Comparison of ENCODE assay signal across 8 cellular contexts in the genomic region with DNA sequence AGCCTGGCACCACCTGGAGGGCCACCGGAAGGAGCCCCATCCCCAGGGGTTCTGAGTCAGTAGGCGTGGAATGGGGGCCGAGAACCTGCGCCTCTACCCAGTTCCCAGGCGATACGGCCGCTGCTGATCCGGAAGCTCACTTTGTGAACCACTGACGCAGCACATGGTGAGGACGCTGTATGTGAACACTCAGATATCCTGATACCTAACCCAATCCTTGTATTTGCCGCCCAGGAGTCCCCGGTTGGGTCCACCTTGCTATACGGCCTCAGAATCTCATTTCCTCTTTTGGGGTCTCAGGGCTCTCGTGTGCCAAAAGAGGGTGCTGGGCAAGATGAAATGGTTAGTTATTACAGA. TPM values are rescaled to one million over a fixed set of nuclear protein-coding genes. Genes with fewer than 3 reads are reported as not detected.
DNase-seq lines count a peak whose midpoint lies in the region; ATAC-seq, FAIRE-seq and TF ChIP-seq lines count a peak whose summit lies in the region.

No MANE protein-coding gene starts in this region.

- TF ChIP-seq CTCF in AG04450 (IDR thresholded peaks at IDR 0.05; ENCODE audit: low read depth, low read length) (no peak), K562 (IDR thresholded peaks at IDR 0.05 in 2 of 3, conservative IDR thresholded peaks at IDR 0.05 in 1 of 3; ENCODE audit: insufficient read depth in 2 of 3, low read depth in 1 of 3, low read length in 3 of 3) (no peak), liver (IDR thresholded peaks at IDR 0.05; ENCODE audit: low read depth, low read length, missing input control) (no peak)

- peaks cover 2% of the 10 kb centered on the region for H3K27me3 ChIP-seq in AG04450 (ENCODE audit: control insufficient read depth, insufficient read depth, low read length)
- H3K27me3 ChIP-seq in K562 (ENCODE audit: control insufficient read depth in 2 of 2, insufficient read depth in 2 of 2, low read length in 2 of 2), result no peaks in the 10 kb centered on the region
- H3K27me3 ChIP-seq in liver (ENCODE audit: control insufficient read depth in 4 of 4, insufficient read depth in 4 of 4, low read length in 3 of 4), result no peaks in the 10 kb centered on the region

- H3K9me1 ChIP-seq in K562 (ENCODE audit: control insufficient read depth, insufficient read depth, low read length), result no peaks in the 10 kb centered on the region

- H3K36me3 ChIP-seq in K562 (ENCODE audit: control insufficient read depth, insufficient read depth, low read length) (peaks cover 26% of the 10 kb centered on the region), liver (ENCODE audit: control insufficient read depth in 4 of 4, insufficient read depth in 3 of 4, low read depth in 1 of 4, low read length in 3 of 4) (peaks cover 5 to 14% (median 9%) of the 10 kb centered on the region in 4 donors)

- CTCF ChIA-PET in AG04450 (lab: Charles Lee) (interaction anchor here (1.0 to 2.7 kb wide), 13 partner anchors 10 to 402 kb away, joined by 3 to 27 read pairs (median 6); no protein-coding TSS in a partner anchor), K562 (lab: Yijun Ruan, JAX; ENCODE audit: low intra/inter-chr PET ratio) (interaction anchor here (0.5 to 0.6 kb wide), 2 partner anchors 29 to 116 kb away, joined by 3 to 4 read pairs; no protein-coding TSS in a partner anchor)

- H3K4me1 ChIP-seq in K562 (replicated peaks in 1 of 2; ENCODE audit: control insufficient read depth in 2 of 2, insufficient read depth in 2 of 2, low read length in 2 of 2) (peaks cover 8 to 15% of the 10 kb centered on the region in 2 experiments), liver (ENCODE audit: control insufficient read depth in 4 of 4, insufficient read depth in 4 of 4, low read length in 3 of 4) (peaks cover 0 to 24% (median 17%) of the 10 kb centered on the region in 4 donors)

- H3K4me3 ChIP-seq in AG04450 (ENCODE audit: low read depth, low read length) (peak overlapping the region; percentile 37; the same call in 1 of the 2 replicates), K562 (peak overlapping the region; percentile 98; the same call in 1 of the 2 replicates), liver (ENCODE audit: low read depth in 1 of 3, low read length in 3 of 3) (peak overlapping the region; percentile 10 to 20 (median 15))

- TF ChIP-seq RAD21 in K562 (CRISPR knock-in tag; conservative IDR thresholded peaks at IDR 0.05 in 1 of 2, IDR thresholded peaks at IDR 0.05 in 1 of 2) (no peak), liver (IDR thresholded peaks at IDR 0.05) (no peak)

- BruUV-seq in K562 (replicated peaks; lab: Mats Ljungman, UMichigan), result TSS peak; percentile 96

- H3K27ac ChIP-seq in AG04450 (ENCODE audit: low read depth, low read length), result peak overlapping the region; percentile 32
- peak overlapping the region; percentile 89 for H3K27ac ChIP-seq in K562 (ENCODE audit: extremely low read depth, low read depth, low read length)
- peak overlapping the region; percentile 67 to 86 for H3K27ac ChIP-seq in liver (ENCODE audit: low read depth in 1 of 2, low read length in 2 of 2)

- TF ChIP-seq EP300 in K562 (IDR thresholded peaks at IDR 0.05; ENCODE audit: low read length), result no peak

- TF ChIP-seq POLR2A in Raji (IDR thresholded peaks at IDR 0.05; ENCODE audit: insufficient read depth, low read depth, low read length) (0 out of 2 replicates have a peak, but pooled peaks have one; percentile 29), K562 (conservative IDR thresholded peaks at IDR 0.05) (no peak)

- H4K20me1 ChIP-seq in K562 (replicated peaks; ENCODE audit: control insufficient read depth, insufficient read depth, low read length), result peaks cover 7% of the 10 kb centered on the region; the same call in 1 of the 2 replicates

- H3K9me3 ChIP-seq in AG04450 (ENCODE audit: control insufficient read depth, insufficient read depth, low read length), result peaks cover 4% of the 10 kb centered on the region; the same call in 1 of the 2 replicates
- no peaks in the 10 kb centered on the region for H3K9me3 ChIP-seq in K562 (replicated peaks; ENCODE audit: control insufficient read depth, insufficient read depth, low read depth, low read length)
- H3K9me3 ChIP-seq in liver (ENCODE audit: control insufficient read depth in 4 of 4, low read length in 3 of 4), result no peaks in the 10 kb centered on the region

- intact Hi-C loops in K562 (cut with micrococcal nuclease), result no loop called here

- DNase-seq in AG04450 (ENCODE audit: low read depth, low spot score) (no peak), K562 (ENCODE audit: extremely low read depth in 1 of 4, low spot score in 3 of 4) (peak in 3 of 4 experiments; percentile 24 to 59 (median 28)), foreskin melanocyte (no peak)
- peak; percentile 20 to 36 for DNase-seq in stimulated activated CD8-positive, alpha-beta memory T cell treated with anti-CD3 and anti-CD28 coated beads, Interleukin-7, amount 100 ng/mL, for 4 hours (ENCODE audit: low read depth in 2 of 2)

- no peak for FAIRE-seq in K562 (lab: Jason Lieb, UNC)

- POLR2A ChIA-PET in AG04450 (lab: Yijun Ruan, JAX) (interaction anchor here (0.7 to 1.6 kb wide), 7 partner anchors 9 to 150 kb away, joined by 3 to 10 read pairs (median 4); no protein-coding TSS in a partner anchor), K562 (lab: Yijun Ruan, JAX) (interaction anchor here (0.7 to 3.2 kb wide), 10 partner anchors 12 to 281 kb away, joined by 3 to 18 read pairs (median 4); a partner anchor contains a TSS)

- in situ Hi-C loops in K562 (cut with MboI), result loop anchor here (5.0 kb wide), 1 partner anchor 48 kb away; no protein-coding TSS in a partner anchor

- 46% methylated on average over 14 of the region's 14 CpGs for WGBS in K562 (ENCODE audit: insufficient coverage, low coverage, missing lambda C conversion rate)
- WGBS in liver, result 59% methylated on average over 14 of the region's 14 CpGs

- peak; percentile 41 for ATAC-seq in GM18907 (IDR thresholded peaks at IDR 0.05; ENCODE audit: unreplicated experiment)
- peak; percentile 22 for ATAC-seq in HG03103 (IDR thresholded peaks at IDR 0.05; ENCODE audit: low read depth, unreplicated experiment)
- ATAC-seq in K562, result peak; percentile 11; the same call in 2 of the 3 replicates

- peak overlapping the region; percentile 94 for H3K4me2 ChIP-seq in K562 (ENCODE audit: insufficient read depth, low read length)

- H2AFZ ChIP-seq in K562 (ENCODE audit: low read depth, low read length), result peak overlapping the region; percentile 100

- H3K9ac ChIP-seq in K562 (ENCODE audit: insufficient read depth in 1 of 2, low read depth in 2 of 2, low read length in 2 of 2) (peak overlapping the region; percentile 87), liver (ENCODE audit: low read depth in 1 of 2, low read length in 2 of 2) (peak overlapping the region; percentile 31 to 61)

- peaks cover 31% of the 10 kb centered on the region for H3K79me2 ChIP-seq in K562 (ENCODE audit: control insufficient read depth, insufficient read depth, low read length)

RNA-seq across cellular contexts. Expression of a gene that starts 0.6 kb away (rescaled TPM):
- polyA plus RNA-seq in AG04450 (2011; rRNA removed) (125 and 151 TPM in 2 replicates), K562 (2011; rRNA removed) (155 and 198 TPM in 2 replicates), K562 (2014; fragmentation: Illumina TruSeq; extraction: Trizol) (103 and 118 TPM in 2 replicates), K562 (2014; fragmentation: Nextera tagmentation; extraction: Ambion mirVana) (10 to 100 TPM; 26.5 to 41.9 TPM), K562 (2014; rRNA removed) (160 and 170 TPM in 2 replicates), liver (100 to 1,000 TPM; 167 to 170 TPM)
- 31.6 and 47.3 TPM in 2 replicates for polyA minus RNA-seq in AG04450 (2011; rRNA and poly(A)+ RNA removed)
- 57.8 and 77.5 TPM in 2 replicates for total RNA-seq in K562 (2011; cell fraction: chromatin; rRNA removed; ENCODE audit: low replicate concordance)
- total RNA-seq in K562 (2011; cell fraction: nucleolus; rRNA removed), result 69.7 and 82.4 TPM in 2 replicates
- total RNA-seq in K562 (2011; cell fraction: nucleoplasm; rRNA removed), result 92.3 and 125 TPM in 2 replicates
- total RNA-seq in K562 (2014; rRNA removed) (135 and 141 TPM in 2 replicates), K562 (2014; rRNA removed; fragmentation: Illumina TruSeq; extraction: Trizol) (151 and 169 TPM in 2 replicates), K562 (2015; rRNA removed; fragmentation: Illumina TruSeq; extraction: Trizol) (112 and 119 TPM in 2 replicates), K562 (2021) (134 and 144 TPM in 2 replicates), liver (10 to 100 TPM; 58.9 to 83.5 TPM)
- polyA plus RNA-seq in K562 (2011; cell fraction: cytosol; rRNA removed), result 141 and 162 TPM in 2 replicates
- polyA plus RNA-seq in K562 (2011; cell fraction: nucleus; rRNA removed), result 76.1 and 88.4 TPM in 2 replicates
- 131 and 132 TPM in 2 replicates for polyA plus RNA-seq in K562 (2012)
- polyA minus RNA-seq in K562 (2011; rRNA and poly(A)+ RNA removed), result 74.3 and 86.9 TPM in 2 replicates
- polyA minus RNA-seq in K562 (2011; cell fraction: cytosol; rRNA and poly(A)+ RNA removed), result 42.4 and 44.9 TPM in 2 replicates
- 10.0 and 15.3 TPM in 2 replicates for polyA minus RNA-seq in K562 (2011; cell fraction: nucleus; rRNA and poly(A)+ RNA removed)

RNA-seq across cellular contexts. Expression of a gene that starts 31.5 kb away (rescaled TPM):
- polyA plus RNA-seq in AG04450 (2011; rRNA removed) (12.2 TPM in 2 replicates), K562 (2011; rRNA removed) (15.5 and 17.5 TPM in 2 replicates), K562 (2014; fragmentation: Illumina TruSeq; extraction: Trizol) (19.5 and 23.7 TPM in 2 replicates), K562 (2014; fragmentation: Nextera tagmentation; extraction: Ambion mirVana) (10 to 100 TPM in 1 of 2 experiments, 1 to 10 TPM in 1; 6.8 to 15.7 TPM), K562 (2014; rRNA removed) (18.4 and 20.7 TPM in 2 replicates), liver (1 to 10 TPM; 3.7 to 3.9 TPM)
- 11.4 and 13.4 TPM in 2 replicates for polyA minus RNA-seq in AG04450 (2011; rRNA and poly(A)+ RNA removed)
- 16.8 and 24.0 TPM in 2 replicates for total RNA-seq in K562 (2011; cell fraction: chromatin; rRNA removed; ENCODE audit: low replicate concordance)
- 16.2 and 17.7 TPM in 2 replicates for total RNA-seq in K562 (2011; cell fraction: nucleolus; rRNA removed)
- 17.2 and 17.8 TPM in 2 replicates for total RNA-seq in K562 (2011; cell fraction: nucleoplasm; rRNA removed)
- total RNA-seq in K562 (2014; rRNA removed) (12.9 and 17.1 TPM in 2 replicates), K562 (2014; rRNA removed; fragmentation: Illumina TruSeq; extraction: Trizol) (13.1 and 13.4 TPM in 2 replicates), K562 (2015; rRNA removed; fragmentation: Illumina TruSeq; extraction: Trizol) (13.6 and 14.5 TPM in 2 replicates), K562 (2021) (22.5 and 27.8 TPM in 2 replicates), liver (1 to 10 TPM; 4.8 to 7.9 TPM)
- polyA plus RNA-seq in K562 (2011; cell fraction: cytosol; rRNA removed), result 18.5 and 31.2 TPM in 2 replicates
- polyA plus RNA-seq in K562 (2011; cell fraction: nucleus; rRNA removed), result 8.7 and 10.9 TPM in 2 replicates
- polyA plus RNA-seq in K562 (2012), result 7.4 and 8.6 TPM in 2 replicates
- 12.1 and 14.6 TPM in 2 replicates for polyA minus RNA-seq in K562 (2011; rRNA and poly(A)+ RNA removed)
- 11.8 and 12.9 TPM in 2 replicates for polyA minus RNA-seq in K562 (2011; cell fraction: cytosol; rRNA and poly(A)+ RNA removed)
- 3.2 and 5.0 TPM in 2 replicates for polyA minus RNA-seq in K562 (2011; cell fraction: nucleus; rRNA and poly(A)+ RNA removed)

RNA-seq across cellular contexts. Expression of a gene that starts 41.1 kb away (rescaled TPM):
- not detected in 2 replicates for polyA plus RNA-seq in AG04450 (2011; rRNA removed)
- not detected in 2 replicates for polyA minus RNA-seq in AG04450 (2011; rRNA and poly(A)+ RNA removed)
- 0.21 TPM in 1 of 2 replicates, not detected in the other for total RNA-seq in K562 (2011; cell fraction: chromatin; rRNA removed; ENCODE audit: low replicate concordance)
- total RNA-seq in K562 (2011; cell fraction: nucleolus; rRNA removed), result not detected in 2 replicates
- not detected in 2 replicates for total RNA-seq in K562 (2011; cell fraction: nucleoplasm; rRNA removed)
- total RNA-seq in K562 (2014; rRNA removed), result not detected in 2 replicates
- total RNA-seq in K562 (2014; rRNA removed; fragmentation: Illumina TruSeq; extraction: Trizol), result not detected in 2 replicates
- total RNA-seq in K562 (2015; rRNA removed; fragmentation: Illumina TruSeq; extraction: Trizol), result 0.07 and 0.08 TPM in 2 replicates
- 0.07 and 0.13 TPM in 2 replicates for total RNA-seq in K562 (2021)
- polyA plus RNA-seq in K562 (2011; rRNA removed), result not detected in 2 replicates
- 0.03 and 0.06 TPM in 2 replicates for polyA plus RNA-seq in K562 (2011; cell fraction: cytosol; rRNA removed)
- 0.04 TPM in 1 of 2 replicates, not detected in the other for polyA plus RNA-seq in K562 (2011; cell fraction: nucleus; rRNA removed)
- polyA plus RNA-seq in K562 (2012), result 0.08 and 0.09 TPM in 2 replicates
- 0.07 TPM in 1 of 2 replicates, not detected in the other for polyA plus RNA-seq in K562 (2014; fragmentation: Illumina TruSeq; extraction: Trizol)
- not detected for polyA plus RNA-seq in K562 (2014; fragmentation: Nextera tagmentation; extraction: Ambion mirVana)
- polyA plus RNA-seq in K562 (2014; rRNA removed), result not detected in 2 replicates
- 0.06 TPM in 1 of 2 replicates, not detected in the other for polyA minus RNA-seq in K562 (2011; rRNA and poly(A)+ RNA removed)
- polyA minus RNA-seq in K562 (2011; cell fraction: cytosol; rRNA and poly(A)+ RNA removed), result not detected in 2 replicates
- not detected in 2 replicates for polyA minus RNA-seq in K562 (2011; cell fraction: nucleus; rRNA and poly(A)+ RNA removed)
- 1 to 10 TPM in 1 of 2 donors, under 1 TPM in 1; 0.59 to 1.6 TPM for total RNA-seq in liver
- under 1 TPM; 0.18 to 0.24 TPM for polyA plus RNA-seq in liver

Comparison
In these comparisons a context has a peak if more than half of its experiments do, and no peak if none do; other contexts are left out.
1. DNase-seq: peak in K562 (3 of 4) and stimulated activated CD8-positive, alpha-beta memory T cell treated with anti-CD3 and anti-CD28 coated beads, Interleukin-7, amount 100 ng/mL, for 4 hours (2 of 2); none in AG04450 (single experiment) and foreskin melanocyte (single experiment).
2. H3K27ac ChIP-seq: peak in every context shown above with its lines; median percentile 89 in K562; 76 in liver; 32 in AG04450.
3. H3K4me3 ChIP-seq: peak in every context shown above with its lines; median percentile 98 in K562; 37 in AG04450; 15 in liver.
4. Peak in every context shown above with its lines, with median percentiles within 50 percentile points of each other: ATAC-seq.